Comparison of ENCODE assay signal across 8 cellular contexts in genomic region chr11:67391304-67392181, GRCh38. TPM values are rescaled to one million over a fixed set of nuclear protein-coding genes. Genes with fewer than 3 reads are reported as not detected.
DNase-seq lines count a peak whose midpoint lies in the region; ATAC-seq, FAIRE-seq and TF ChIP-seq lines count a peak whose summit lies in the region.

Gene RAD9A, plus strand, starts transcription at chr11:67391986. Its CDS starts 59 bp downstream, at chr11:67392045.

- peak; percentile 58 for ATAC-seq in HG02840 (IDR thresholded peaks at IDR 0.05; ENCODE audit: low FRiP score, unreplicated experiment)

- no peaks in the 10 kb centered on the region for H3K9me3 ChIP-seq in right atrium auricular region

- DNase-seq in GM10266 (ENCODE audit: extremely low spot score) (peak; percentile 98), NCI-H1694 treated with DMSO at 0.1 percent for 48 hours (lab: John Stamatoyannopoulos, UW) (peak; percentile 65), T-helper 2 cell (peak; percentile 84 to 96 (median 92)), amygdala (lab: John Stamatoyannopoulos, UW) (peak; percentile 67 to 97 (median 89)), right atrium auricular region (ENCODE audit: low spot score) (peak; percentile 96), pulmonary artery endothelial cell (ENCODE audit: low read depth, low spot score) (peak; percentile 71), urothelium cell line (ENCODE audit: low spot score) (peak; percentile 97)

- H3K36me3 ChIP-seq in right atrium auricular region = peaks cover 5% of the 10 kb centered on the region

- no peaks in the 10 kb centered on the region for H3K27me3 ChIP-seq in right atrium auricular region

- peak within 1 kb of the TSS; percentile 66 to 95 for H3K4me3 ChIP-seq in right atrium auricular region

- peak; percentile 74 for FAIRE-seq in urothelium cell line (lab: Jason Lieb, UNC)

- H3K27ac ChIP-seq in right atrium auricular region = peak within 1 kb of the TSS; percentile 79 to 83

- H3K4me1 ChIP-seq in right atrium auricular region = peaks cover 0 to 26% of the 10 kb centered on the region in 2 donors

- TF ChIP-seq CTCF in GM10266 (IDR thresholded peaks at IDR 0.05; ENCODE audit: control insufficient read depth, insufficient read depth, low read depth, missing control alignments) (no peak), right atrium auricular region (IDR thresholded peaks at IDR 0.05) (no peak)

RNA-seq across cellular contexts. Expression of gene RAD9A, which starts in this region (rescaled TPM):
- total RNA-seq in right atrium auricular region (1 to 10 TPM; 6.2 to 6.5 TPM), pulmonary artery endothelial cell (5.0 and 5.3 TPM in 2 replicates)

Comparison
In these comparisons a context has a peak if more than half of its experiments do, and no peak if none do; other contexts are left out.
1. Peak in every context shown above with its lines: DNase-seq, ATAC-seq, H3K4me3 ChIP-seq and H3K27ac ChIP-seq.